ENCODE assay signal across 8 cellular contexts in the genomic region with DNA sequence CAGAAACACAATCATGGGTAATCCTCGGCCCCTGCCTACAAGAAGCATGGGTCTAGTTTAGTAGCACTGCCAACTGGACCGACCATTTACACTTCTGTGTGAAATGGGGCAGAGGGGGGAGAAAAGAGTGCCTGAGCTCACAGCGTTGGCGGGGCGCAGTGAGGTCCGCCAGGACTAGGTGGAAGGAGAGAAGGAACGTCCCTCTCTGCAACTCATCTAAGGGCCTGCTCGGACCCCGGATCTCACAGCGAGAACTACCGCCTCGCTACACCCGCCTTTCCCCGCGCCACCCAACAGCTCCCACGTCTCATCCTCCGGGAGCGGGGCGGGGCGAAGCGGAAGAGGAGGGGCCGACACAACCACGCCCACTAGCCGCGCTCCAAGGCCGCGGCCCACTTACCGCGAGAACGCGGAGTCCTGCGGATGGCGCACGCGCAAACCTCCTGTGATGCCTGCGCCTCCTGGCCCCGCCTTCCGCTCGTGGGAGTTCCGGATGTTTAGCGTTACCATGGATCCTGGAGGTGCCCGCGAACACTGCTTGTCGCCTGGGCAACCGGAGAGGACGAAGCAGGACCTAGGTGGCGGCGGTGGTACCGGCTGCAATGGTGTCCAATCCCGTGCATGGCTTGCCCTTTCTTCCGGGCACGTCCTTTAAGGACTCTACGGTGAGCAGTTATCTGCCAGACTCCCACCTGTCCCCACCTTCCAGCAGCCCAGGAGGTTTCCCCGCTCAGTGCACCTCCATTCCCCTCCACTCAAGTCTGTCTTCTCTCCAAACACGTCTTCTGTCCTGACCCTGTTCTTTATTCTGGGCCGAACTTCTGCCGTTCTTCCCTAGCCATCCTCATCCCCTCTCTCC. TPM values are rescaled to one million over a fixed set of nuclear protein-coding genes. Genes with fewer than 3 reads are reported as not detected.
DNase-seq lines count a peak whose midpoint lies in the region; ATAC-seq and TF ChIP-seq lines count a peak whose summit lies in the region.

Gene EFHC1 (plus strand): TSS at position 534 of the 859 bp plus-strand sequence. CDS start 69 bp downstream, at position 603.

- TF ChIP-seq POLR2A in GM19099 (IDR thresholded peaks at IDR 0.05; ENCODE audit: extremely low read depth, insufficient read length, low read depth), result peak; percentile 95

- no peak for TF ChIP-seq CTCF in choroid plexus epithelial cell (conservative IDR thresholded peaks at IDR 0.05; ENCODE audit: low read depth, low read length)

- peak within 1 kb of the TSS; percentile 86 for H3K4me3 ChIP-seq in choroid plexus epithelial cell (ENCODE audit: low read depth, low read length)

- peak; percentile 92 for ATAC-seq in HG03378 (IDR thresholded peaks at IDR 0.05; ENCODE audit: unreplicated experiment)

- DNase-seq in AML-193 (lab: John Stamatoyannopoulos, UW) (peak; percentile 99), NCI-H460 (ENCODE audit: extremely low read depth, low read depth) (peak; percentile 93), choroid plexus epithelial cell (ENCODE audit: low read depth) (peak; percentile 99), kidney glomerular epithelial cell (lab: John Stamatoyannopoulos, UW) (peak; percentile 98)
- DNase-seq in activated CD4-positive, alpha-beta T cell treated with anti-CD3 and anti-CD28 coated beads for 1 hour, result peak; percentile 97
- peak; percentile 94 to 96 for DNase-seq in stimulated activated CD4-positive, alpha-beta T cell treated with anti-CD3 and anti-CD28 coated beads, Interleukin-1b, Interleukin-23, amount 100 ng/mL, for 1 hour (ENCODE audit: low read depth in 2 of 2)

RNA-seq across cellular contexts. Expression of gene EFHC1, which starts in this region (rescaled TPM):
- 28.7 and 35.3 TPM in 2 replicates for total RNA-seq in NCI-H460 (2014; rRNA removed; shearing (Covaris generic))
- polyA plus RNA-seq in NCI-H460 (2014; cell fraction: nucleus; rRNA removed), result 41.8 and 64.7 TPM in 2 replicates

Comparison
In these comparisons a context has a peak if more than half of its experiments do, and no peak if none do; other contexts are left out.
1. Peak in every context shown above with its lines: DNase-seq, ATAC-seq and H3K4me3 ChIP-seq.